25 cellular contexts compared by ENCODE assay signal in the genomic region with DNA sequence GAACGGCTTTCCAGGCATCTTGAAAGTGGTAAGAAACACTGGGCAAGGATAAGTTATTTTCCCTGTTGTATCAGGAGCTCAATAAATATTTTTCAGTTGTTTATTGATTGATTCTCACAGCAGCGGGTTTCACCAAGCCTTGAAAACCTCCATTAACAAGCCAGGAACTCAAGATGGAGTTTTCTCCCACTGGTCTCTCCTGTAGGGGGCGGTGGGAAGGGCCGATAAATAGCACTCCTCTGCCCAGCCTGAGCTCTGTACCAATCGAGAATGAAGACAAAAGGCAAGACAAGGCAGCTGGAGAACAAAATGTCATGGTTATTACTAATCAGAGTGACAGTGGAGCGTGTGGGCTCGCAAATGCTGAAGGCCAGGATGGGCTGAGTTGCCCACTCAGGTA. TPM values are rescaled to one million over a fixed set of nuclear protein-coding genes. Genes with fewer than 3 reads are reported as not detected.
A peak's percentile ranks its signal among the peaks of the same experiment; 100 is the strongest.
DNase-seq lines count a peak whose midpoint lies in the region; ATAC-seq, FAIRE-seq and TF ChIP-seq lines count a peak whose summit lies in the region.
"Had no signal": no experiment of that assay in that cellular context is flagged by ENCODE, and none has a peak within 500 bp of the region (broad histone marks: within the 10 kb centered on the region; RNA-seq: fewer than 3 reads in every experiment).

No MANE protein-coding gene starts in this region.

- no peak overlapping the region for H3K4me2 ChIP-seq in SK-N-SH
- H3K4me2 ChIP-seq in endothelial cell of umbilical vein (ENCODE audit: insufficient read depth, low read length), result no peak overlapping the region
- H3K4me2 ChIP-seq in smooth muscle cell, result no peak overlapping the region

- H3K4me1 ChIP-seq in SK-N-SH (ENCODE audit: control insufficient read depth in 1 of 2, insufficient read depth in 2 of 2, low read depth in 1 of 2, low read length in 1 of 2), result peaks cover 0 to 14% of the 10 kb centered on the region in 2 experiments; a peak in 3 of 4 replicates
- no peaks in the 10 kb centered on the region for H3K4me1 ChIP-seq in endothelial cell of umbilical vein (ENCODE audit: control insufficient read depth, extremely low read depth, insufficient read depth, low read length)
- no peaks in the 10 kb centered on the region for H3K4me1 ChIP-seq in smooth muscle cell (ENCODE audit: low read depth)
- peaks cover 6% of the 10 kb centered on the region for H3K4me1 ChIP-seq in mucosa of descending colon (ENCODE audit: low read depth)
- H3K4me1 ChIP-seq: Peyer's patch, SJCRH30 had no signal

- CTCF ChIA-PET in SK-N-SH (lab: Yijun Ruan, JAX) (interaction anchor here (0.6 to 1.5 kb wide), 5 partner anchors 11 to 173 kb away, joined by 3 to 9 read pairs (median 4); no protein-coding TSS in a partner anchor), endothelial cell of umbilical vein (lab: Charles Lee) (interaction anchor here (0.5 to 2.0 kb wide), 3 partner anchors 12 to 174 kb away, joined by 3 to 5 read pairs (median 4); no protein-coding TSS in a partner anchor)

- H3K9me2 ChIP-seq in SK-N-SH, result no peaks in the 10 kb centered on the region

- no peaks in the 10 kb centered on the region for H3K9me3 ChIP-seq in SK-N-SH
- H3K9me3 ChIP-seq in endothelial cell of umbilical vein (replicated peaks; ENCODE audit: control insufficient read depth, insufficient read depth, low read length), result no peaks in the 10 kb centered on the region
- H3K9me3 ChIP-seq in smooth muscle cell (replicated peaks; ENCODE audit: low read depth), result no peaks in the 10 kb centered on the region
- no peaks in the 10 kb centered on the region for H3K9me3 ChIP-seq in mucosa of descending colon
- H3K9me3 ChIP-seq: Peyer's patch, SJCRH30 had no signal

- WGBS in SK-N-SH (ENCODE audit: low lambda C conversion rate), result 90% methylated on average over 7 of the region's 7 CpGs
- 74% methylated on average over 7 of the region's 7 CpGs for WGBS in smooth muscle cell (ENCODE audit: low lambda C conversion rate)

- BruUV-seq in endothelial cell of umbilical vein (replicated peaks; lab: Mats Ljungman, UMichigan), result no TSS peak

- H4K20me1 ChIP-seq in SK-N-SH (ENCODE audit: insufficient read depth) (peaks cover 47% of the 10 kb centered on the region), endothelial cell of umbilical vein (replicated peaks; ENCODE audit: control insufficient read depth, extremely low read depth, insufficient read depth, low read length) (no peaks in the 10 kb centered on the region), smooth muscle cell (ENCODE audit: low read depth) (peaks cover 10% of the 10 kb centered on the region)

- TF ChIP-seq POLR2A in endothelial cell of umbilical vein (IDR thresholded peaks at IDR 0.05; ENCODE audit: low read depth, low read length), result no peak

- peaks cover 14% of the 10 kb centered on the region for H3F3A ChIP-seq in SK-N-SH (replicated peaks; ENCODE audit: insufficient read depth)
- no peaks in the 10 kb centered on the region for H3F3A ChIP-seq in smooth muscle cell (ENCODE audit: low read depth)

- no peak overlapping the region for H3K9ac ChIP-seq in SK-N-SH
- no peak overlapping the region for H3K9ac ChIP-seq in endothelial cell of umbilical vein (replicated peaks; ENCODE audit: extremely low read depth, insufficient read depth, low read length)
- no peak overlapping the region for H3K9ac ChIP-seq in smooth muscle cell (ENCODE audit: low read depth)

- H3K27ac ChIP-seq in SK-N-SH (ENCODE audit: low read depth in 2 of 2, low read length in 1 of 2), result no peak overlapping the region
- H3K27ac ChIP-seq in endothelial cell of umbilical vein (ENCODE audit: insufficient read depth, low read depth, low read length), result no peak overlapping the region
- no peak overlapping the region for H3K27ac ChIP-seq in smooth muscle cell (ENCODE audit: low read depth)
- H3K27ac ChIP-seq: 22Rv1, HL-60, Peyer's patch, SJCRH30 had no signal

- intact Hi-C loops in endothelial cell of umbilical vein (cut with micrococcal nuclease) (no loop called here), mucosa of descending colon (cut with DNase I, micrococcal nuclease) (no loop called here)

- FAIRE-seq in endothelial cell of umbilical vein (lab: Jason Lieb, UNC), result peak; percentile 58
- FAIRE-seq: GM12891, HepG2 had no signal

- POLR2A ChIA-PET in SK-N-SH (lab: Yijun Ruan, JAX), result no interaction called here
- POLR2A ChIA-PET in endothelial cell of umbilical vein (lab: Charles Lee), result no interaction called here

- in situ Hi-C loops in astrocyte of the cerebellum (cut with HindIII; ENCODE audit: low sequenced_read_pairs), result no loop called here

- TF ChIP-seq EP300 in SK-N-SH (IDR thresholded peaks at IDR 0.05; ENCODE audit: borderline replicate concordance in 1 of 2, low read depth in 1 of 2, low read length in 1 of 2), result no peak

- dilution Hi-C loops in endothelial cell of umbilical vein (cut with MboI; ENCODE audit: extremely low pct_ligation_motif_present, low sequenced_read_pairs), result no loop called here

- DNase-seq in SK-N-SH (no peak), astrocyte of the cerebellum (ENCODE audit: low read depth) (no peak), endothelial cell of umbilical vein (ENCODE audit: low read depth, low spot score) (no peak), smooth muscle cell (lab: John Stamatoyannopoulos, UW; ENCODE audit: unreplicated experiment) (no peak), mucosa of descending colon (no peak)
- DNase-seq: AML-193; C1 segment of cervical spinal cord; CD8-positive, alpha-beta T cell; DND-41; HFFc6; KG1; NCI-H1092; NCI-H1436; NCI-H1930; NCI-H2227 treated with DMSO at 0.1 percent for 48 hours; NCI-H510A; Peyer's patch; SJCRH30 had no signal

- H3K36me3 ChIP-seq in SK-N-SH (replicated peaks in 1 of 2; ENCODE audit: control insufficient read depth in 1 of 2, insufficient read depth in 2 of 2, low read length in 1 of 2) (peaks cover 15 to 19% of the 10 kb centered on the region in 2 experiments), endothelial cell of umbilical vein (ENCODE audit: control insufficient read depth in 2 of 2, extremely low read depth in 1 of 2, insufficient read depth in 2 of 2, low read length in 2 of 2) (no peaks in the 10 kb centered on the region), smooth muscle cell (ENCODE audit: low read depth) (no peaks in the 10 kb centered on the region), mucosa of descending colon (ENCODE audit: low read depth) (no peaks in the 10 kb centered on the region)
- H3K36me3 ChIP-seq: Peyer's patch, SJCRH30 had no signal

- H3K4me3 ChIP-seq in SK-N-SH (ENCODE audit: low read depth in 2 of 2, low read length in 1 of 2) (no peak overlapping the region), astrocyte of the cerebellum (ENCODE audit: low read depth, low read length) (no peak overlapping the region), endothelial cell of umbilical vein (replicated peaks in 1 of 3; ENCODE audit: insufficient read depth in 1 of 3, low read depth in 1 of 3, low read length in 3 of 3) (no peak overlapping the region), smooth muscle cell (no peak overlapping the region), mucosa of descending colon (no peak overlapping the region)
- H3K4me3 ChIP-seq: Peyer's patch, SJCRH30 had no signal

- H3K27me3 ChIP-seq in SK-N-SH (ENCODE audit: insufficient read depth), result no peaks in the 10 kb centered on the region
- H3K27me3 ChIP-seq in endothelial cell of umbilical vein (ENCODE audit: control insufficient read depth in 2 of 2, insufficient read depth in 2 of 2, low read length in 2 of 2), result no peaks in the 10 kb centered on the region
- H3K27me3 ChIP-seq in smooth muscle cell (ENCODE audit: low read depth), result peaks cover 17% of the 10 kb centered on the region
- H3K27me3 ChIP-seq: Peyer's patch had no signal

- ATAC-seq in SK-N-SH treated with all-trans-retinoic acid at 6 μM for 48 hours (no peak), GM18858 (IDR thresholded peaks at IDR 0.05; ENCODE audit: unreplicated experiment) (no peak), mucosa of descending colon (no peak), HG02642 (IDR thresholded peaks at IDR 0.05; ENCODE audit: poor library complexity, unreplicated experiment) (no peak)
- ATAC-seq: CD8-positive, alpha-beta T cell; HepG2 had no signal

- TF ChIP-seq CTCF in SK-N-SH (IDR thresholded peaks at IDR 0.05) (0 out of 2 replicates have a peak, but pooled peaks have one; percentile 24), astrocyte of the cerebellum (IDR thresholded peaks at IDR 0.05; ENCODE audit: low read depth, low read length, missing control alignments) (peak; percentile 18), endothelial cell of umbilical vein (IDR thresholded peaks at IDR 0.05; ENCODE audit: extremely low read depth in 1 of 2, insufficient read depth in 1 of 2, low read depth in 1 of 2, low read length in 2 of 2) (no peak), smooth muscle cell (IDR thresholded peaks at IDR 0.05; ENCODE audit: borderline replicate concordance, insufficient read depth, poor library complexity, severe bottlenecking) (peak; percentile 8), mucosa of descending colon (IDR thresholded peaks at IDR 0.05) (no peak)

- no peak overlapping the region for H2AFZ ChIP-seq in SK-N-SH (ENCODE audit: low read depth)
- H2AFZ ChIP-seq in endothelial cell of umbilical vein (ENCODE audit: low read depth, low read length), result no peak overlapping the region
- H2AFZ ChIP-seq in smooth muscle cell (ENCODE audit: low read depth), result no peak overlapping the region

- no peak for TF ChIP-seq RAD21 in SK-N-SH (IDR thresholded peaks at IDR 0.05; ENCODE audit: low read length)

- H3K79me2 ChIP-seq in SK-N-SH (ENCODE audit: insufficient read depth), result peaks cover 100% of the 10 kb centered on the region
- H3K79me2 ChIP-seq in endothelial cell of umbilical vein (ENCODE audit: control insufficient read depth, insufficient read depth, low read length), result peaks cover 45% of the 10 kb centered on the region
- H3K79me2 ChIP-seq in smooth muscle cell (ENCODE audit: low read depth), result no peaks in the 10 kb centered on the region

- no peaks in the 10 kb centered on the region for H3K9me1 ChIP-seq in endothelial cell of umbilical vein (replicated peaks; ENCODE audit: control insufficient read depth, extremely low read depth, insufficient read depth, low read length)

RNA-seq across cellular contexts. Expression of a gene that starts 7.4 kb away (rescaled TPM):
- polyA plus RNA-seq in SK-N-SH (2012; rRNA removed) (6.2 and 7.7 TPM in 2 replicates), endothelial cell of umbilical vein (21.2 and 23.4 TPM in 2 replicates), smooth muscle cell (6.3 and 7.3 TPM in 2 replicates)
- 6.9 and 7.3 TPM in 2 replicates for polyA plus RNA-seq in SK-N-SH (2012; cell fraction: cytosol; rRNA removed)
- polyA plus RNA-seq in SK-N-SH (2012; cell fraction: nucleus; rRNA removed), result 3.6 and 7.6 TPM in 2 replicates
- total RNA-seq in endothelial cell of umbilical vein (16.2 and 22.0 TPM in 2 replicates), smooth muscle cell (6.1 and 9.9 TPM in 2 replicates), mucosa of descending colon (10 to 100 TPM in 2 of 3 donors, 1 to 10 TPM in 1; 8.3 to 16.7 (median 10.3) TPM)
- polyA plus RNA-seq in endothelial cell of umbilical vein (2011; cell fraction: cytosol; rRNA removed), result 13.6 and 15.2 TPM in 2 replicates
- polyA plus RNA-seq in endothelial cell of umbilical vein (2011; cell fraction: nucleus; rRNA removed), result 14.4 and 15.0 TPM in 2 replicates
- polyA plus RNA-seq in endothelial cell of umbilical vein (2012), result 13.6 and 15.6 TPM in 2 replicates
- polyA minus RNA-seq in endothelial cell of umbilical vein, result 54.7 and 62.5 TPM in 2 replicates
- 4.6 TPM for polyA minus RNA-seq in endothelial cell of umbilical vein (2011; cell fraction: cytosol; rRNA and poly(A)+ RNA removed)
- 21.1 and 24.5 TPM in 2 replicates for polyA minus RNA-seq in endothelial cell of umbilical vein (2011; cell fraction: nucleus; rRNA and poly(A)+ RNA removed)
- total RNA-seq: CD8-positive, alpha-beta T cell; HepG2 had no signal
- polyA plus RNA-seq: HepG2 had no signal

Comparison
In these comparisons a context has a peak if more than half of its experiments do, and no peak if none do; other contexts are left out.
1. CTCF ChIP-seq: peak in SK-N-SH (single experiment), astrocyte of the cerebellum (single experiment) and smooth muscle cell (single experiment); none in endothelial cell of umbilical vein (0 of 2) and mucosa of descending colon (single experiment).